Comparison of ENCODE assay signal across 17 cellular contexts in the genomic region with DNA sequence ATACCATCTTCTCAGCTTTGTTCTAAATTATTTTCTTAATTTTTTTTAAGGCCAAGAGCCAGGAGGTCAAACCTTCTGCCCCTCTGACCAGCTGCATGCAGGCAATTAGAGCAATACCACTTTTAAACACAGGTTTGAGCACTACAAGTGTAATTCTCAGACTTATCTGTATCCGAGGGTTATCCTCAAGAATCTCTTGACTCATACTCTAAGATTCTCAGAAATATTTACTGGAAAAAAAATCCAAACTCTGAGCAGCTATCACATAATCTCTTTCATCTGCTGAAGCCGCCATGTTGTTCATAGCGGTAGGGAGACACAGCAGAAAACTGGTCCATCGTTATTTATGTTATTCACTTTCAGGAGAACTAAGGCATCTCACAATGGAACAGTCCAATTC.
"Had no signal": no experiment of that assay in that cellular context is flagged by ENCODE, and none has a peak within 500 bp of the region (broad histone marks: within the 10 kb centered on the region; RNA-seq: fewer than 3 reads in every experiment).

No MANE protein-coding gene starts in this region.

- H3K27ac Mint-ChIP-seq: activated CD8-positive, alpha-beta memory T cell treated with anti-CD3 and anti-CD28 coated beads, Interleukin-2, amount 10 ng/mL, durations not matched to agents 7 days and 5 days; activated naive CD8-positive, alpha-beta T cell had no signal

- H3K4me1 ChIP-seq: lower lobe of right lung, tibial nerve had no signal

- H3K27ac ChIP-seq: lower lobe of right lung, tibial nerve had no signal

- H3K4me3 ChIP-seq: lower lobe of right lung, tibial nerve had no signal

- H3K4me1 Mint-ChIP-seq: activated CD8-positive, alpha-beta memory T cell treated with anti-CD3 and anti-CD28 coated beads, Interleukin-2, amount 10 ng/mL, durations not matched to agents 7 days and 5 days had no signal

- H3K36me3 ChIP-seq: lower lobe of right lung, tibial nerve had no signal

- ATAC-seq: activated CD8-positive, alpha-beta memory T cell treated with anti-CD3 and anti-CD28 coated beads, Interleukin-2, amount 10 ng/mL, durations not matched to agents 7 days and 5 days; activated T-cell treated with anti-CD3 and anti-CD28 coated beads, Interleukin-2, amount 50 U/mL, for 4 hours; lower lobe of right lung had no signal

- H3K9me3 Mint-ChIP-seq: activated T-cell treated with anti-CD3 and anti-CD28 coated beads, Interleukin-2, amount 50 U/mL, for 4 hours had no signal

- DNase-seq: activated CD4-positive, alpha-beta T cell treated with anti-CD3 and anti-CD28 coated beads, Interleukin-2, amount 50 U/mL, for 4 hours; activated CD4-positive, CD25-positive, alpha-beta regulatory T cell treated with anti-CD3 and anti-CD28 coated beads, Interleukin-2, amount 50 U/mL, for 72 hours; activated CD8-positive, alpha-beta memory T cell treated with anti-CD3 and anti-CD28 coated beads, Interleukin-2, amount 10 ng/mL, durations not matched to agents 7 days and 5 days; activated effector memory CD4-positive, alpha-beta T cell treated with anti-CD3 and anti-CD28 coated beads, Interleukin-2, amount 50 U/mL, for 16 hours; activated T-cell treated with anti-CD3 and anti-CD28 coated beads, Interleukin-2, amount 50 U/mL, for 4 hours; aorta; caudate nucleus; cortex of kidney; effector CD8-positive, alpha-beta T cell; hypothalamus; lower lobe of right lung; midbrain; retina; small intestine; T-helper 9 cell had no signal

- H3K9me3 ChIP-seq: lower lobe of right lung, tibial nerve had no signal

- H3K4me3 Mint-ChIP-seq: activated CD8-positive, alpha-beta memory T cell treated with anti-CD3 and anti-CD28 coated beads, Interleukin-2, amount 10 ng/mL, durations not matched to agents 7 days and 5 days; activated naive CD8-positive, alpha-beta T cell; activated T-cell treated with anti-CD3 and anti-CD28 coated beads, Interleukin-2, amount 50 U/mL, for 4 hours had no signal

- H3K36me3 Mint-ChIP-seq: activated CD8-positive, alpha-beta memory T cell treated with anti-CD3 and anti-CD28 coated beads, Interleukin-2, amount 10 ng/mL, durations not matched to agents 7 days and 5 days; activated naive CD8-positive, alpha-beta T cell had no signal

- H3K27me3 ChIP-seq: tibial nerve had no signal
